In the genomic region with DNA sequence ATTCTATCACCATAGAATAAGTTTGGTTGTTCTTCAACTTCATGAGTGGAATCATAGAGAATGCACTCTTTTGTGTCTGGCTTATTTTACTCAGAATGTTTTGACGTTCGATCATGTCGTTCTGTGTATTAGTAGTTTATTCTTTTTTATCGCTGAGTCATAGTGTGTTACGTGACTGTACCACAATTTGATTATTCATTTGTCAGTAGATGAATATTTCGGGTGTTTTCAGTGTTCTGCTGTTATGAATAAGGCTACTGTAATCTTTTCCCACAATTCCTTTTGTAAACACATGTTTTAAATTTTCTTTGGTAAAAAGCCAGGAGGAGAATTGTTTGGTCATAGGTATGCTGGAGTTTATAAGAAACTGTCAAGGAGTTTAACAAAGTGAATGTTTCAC, we compare ENCODE assay signal across 28 cellular contexts.
DNase-seq lines count a peak whose midpoint lies in the region; FAIRE-seq and TF ChIP-seq lines count a peak whose summit lies in the region.
"Had no signal": no experiment of that assay in that cellular context is flagged by ENCODE, and none has a peak within 500 bp of the region (broad histone marks: within the 10 kb centered on the region; RNA-seq: fewer than 3 reads in every experiment).

No MANE protein-coding gene starts in this region.

- DNase-seq in HCEC 1CT (peak; percentile 3), astrocyte (ENCODE audit: low read depth) (peak; percentile 60), fibroblast of pulmonary artery (ENCODE audit: low read depth) (peak; percentile 13), progenitor cell of endocrine pancreas (ENCODE audit: low spot score, unreplicated experiment) (no peak), uterus (no peak)
- no peak for DNase-seq in stimulated activated CD4-positive, alpha-beta T cell treated with anti-CD3 and anti-CD28 coated beads, Interleukin-2, amount 100 ng/mL, for 48 hours
- DNase-seq: activated CD4-positive, alpha-beta T cell treated with anti-CD3 and anti-CD28 coated beads for 1 hour; activated naive CD4-positive, alpha-beta T cell treated with anti-CD3 and anti-CD28 coated beads, Interleukin-2, amount 10 ng/mL, durations not matched to agents 7 days and 5 days; activated T-cell treated with anti-CD3 and anti-CD28 coated beads, Interleukin-2, amount 50 U/mL, for 72 hours; CD4-positive, alpha-beta T cell; effector memory CD8-positive, alpha-beta T cell; heart left ventricle; HFFc6; NCI-H1105 treated with DMSO at 0.1 percent for 48 hours; NCI-H2029 treated with DMSO at 0.1 percent for 48 hours; NCI-H345; NCI-H82; SHP77 treated with DMSO at 0.1 percent for 48 hours; stimulated activated naive CD4-positive, alpha-beta T cell; T-cell; testis had no signal

- H4K20me1 ChIP-seq in astrocyte (ENCODE audit: insufficient read depth, low read length) = no peaks in the 10 kb centered on the region
- no peaks in the 10 kb centered on the region for H4K20me1 ChIP-seq in neural cell (ENCODE audit: insufficient read depth)

- H3K79me2 ChIP-seq in astrocyte (ENCODE audit: insufficient read depth, low read length) (no peaks in the 10 kb centered on the region), neural cell (replicated peaks; ENCODE audit: insufficient read depth, low read length) (no peaks in the 10 kb centered on the region)

- H3K4me1 Mint-ChIP-seq in astrocyte (ENCODE audit: low read depth, unreplicated experiment) (no peaks in the 10 kb centered on the region), progenitor cell of endocrine pancreas (ENCODE audit: low read depth) (no peaks in the 10 kb centered on the region)
- H3K4me1 Mint-ChIP-seq: activated naive CD4-positive, alpha-beta T cell treated with anti-CD3 and anti-CD28 coated beads, Interleukin-2, amount 10 ng/mL, durations not matched to agents 7 days and 5 days; neural progenitor cell; T-cell had no signal

- H3K27me3 ChIP-seq in astrocyte (ENCODE audit: insufficient read depth, low read length) (no peaks in the 10 kb centered on the region), neural cell (ENCODE audit: insufficient read depth, low read depth, low read length) (no peaks in the 10 kb centered on the region), uterus (no peaks in the 10 kb centered on the region)
- H3K27me3 ChIP-seq: ascending aorta, neural progenitor cell, testis, vagina had no signal

- TF ChIP-seq EP300 in neural cell (conservative IDR thresholded peaks at IDR 0.05; ENCODE audit: poor library complexity, severe bottlenecking) = no peak

- H3K9me2 ChIP-seq in neural cell (ENCODE audit: insufficient read depth, low read length) = no peaks in the 10 kb centered on the region

- TF ChIP-seq RAD21 in neural cell (conservative IDR thresholded peaks at IDR 0.05) = no peak

- H3K27ac Mint-ChIP-seq in astrocyte (ENCODE audit: unreplicated experiment) (no peak overlapping the region), progenitor cell of endocrine pancreas (no peak overlapping the region)
- H3K27ac Mint-ChIP-seq: activated naive CD4-positive, alpha-beta T cell treated with anti-CD3 and anti-CD28 coated beads, Interleukin-2, amount 10 ng/mL, durations not matched to agents 7 days and 5 days; activated T-cell treated with anti-CD3 and anti-CD28 coated beads, Interleukin-2, amount 50 U/mL, for 72 hours; CD4-positive, alpha-beta T cell; effector memory CD8-positive, alpha-beta T cell; HFFc6; neural progenitor cell; T-cell had no signal

- no peak for TF ChIP-seq CTCF in astrocyte (IDR thresholded peaks at IDR 0.05; ENCODE audit: insufficient read depth, low read depth, low read length)
- no peak for TF ChIP-seq CTCF in fibroblast of pulmonary artery (IDR thresholded peaks at IDR 0.05; ENCODE audit: low read length, missing control alignments)
- TF ChIP-seq CTCF in neural cell (IDR thresholded peaks at IDR 0.05; ENCODE audit: poor library complexity, severe bottlenecking) = no peak
- no peak for TF ChIP-seq CTCF in progenitor cell of endocrine pancreas (IDR thresholded peaks at IDR 0.05; ENCODE audit: unreplicated experiment)
- TF ChIP-seq CTCF in uterus (IDR thresholded peaks at IDR 0.05) = no peak

- no peak for TF ChIP-seq POLR2A in uterus (IDR thresholded peaks at IDR 0.05)

- H3K9me3 Mint-ChIP-seq in astrocyte (ENCODE audit: unreplicated experiment) = no peaks in the 10 kb centered on the region
- H3K9me3 Mint-ChIP-seq in progenitor cell of endocrine pancreas (ENCODE audit: low read depth) = no peaks in the 10 kb centered on the region
- H3K9me3 Mint-ChIP-seq: activated naive CD4-positive, alpha-beta T cell treated with anti-CD3 and anti-CD28 coated beads, Interleukin-2, amount 10 ng/mL, durations not matched to agents 7 days and 5 days; activated T-cell treated with anti-CD3 and anti-CD28 coated beads, Interleukin-2, amount 50 U/mL, for 72 hours; CD4-positive, alpha-beta T cell; effector memory CD8-positive, alpha-beta T cell; neural progenitor cell; T-cell had no signal

- H3K9me3 ChIP-seq in astrocyte (ENCODE audit: insufficient read depth, low read depth, low read length) (peaks cover 3% of the 10 kb centered on the region), neural cell (ENCODE audit: low read length) (no peaks in the 10 kb centered on the region), uterus (no peaks in the 10 kb centered on the region)
- H3K9me3 ChIP-seq: ascending aorta, heart left ventricle, testis, vagina had no signal

- intact Hi-C loops in uterus (cut with DNase I; ENCODE audit: low total_unique reads) = no loop called here

- H3K27me3 Mint-ChIP-seq in astrocyte (ENCODE audit: low read depth, unreplicated experiment) (peaks cover 33% of the 10 kb centered on the region), progenitor cell of endocrine pancreas (peaks cover 25% of the 10 kb centered on the region)

- no peak overlapping the region for H3K9ac ChIP-seq in astrocyte (ENCODE audit: low read length)
- no peak overlapping the region for H3K9ac ChIP-seq in neural cell (ENCODE audit: low read length)
- H3K9ac ChIP-seq: neural progenitor cell had no signal

- no peak for FAIRE-seq in astrocyte (lab: Jason Lieb, UNC)
- FAIRE-seq: GM12878, TTC549 had no signal

- H2AFZ ChIP-seq in astrocyte (ENCODE audit: low read depth, low read length) = no peak overlapping the region
- H2AFZ ChIP-seq in neural cell (ENCODE audit: low read depth, low read length) = no peak overlapping the region
- H2AFZ ChIP-seq: neural progenitor cell had no signal

- no peak overlapping the region for H3K4me3 Mint-ChIP-seq in astrocyte (ENCODE audit: unreplicated experiment)
- H3K4me3 Mint-ChIP-seq in progenitor cell of endocrine pancreas (ENCODE audit: low read depth) = no peak overlapping the region
- H3K4me3 Mint-ChIP-seq: activated naive CD4-positive, alpha-beta T cell treated with anti-CD3 and anti-CD28 coated beads, Interleukin-2, amount 10 ng/mL, durations not matched to agents 7 days and 5 days; activated T-cell treated with anti-CD3 and anti-CD28 coated beads, Interleukin-2, amount 50 U/mL, for 72 hours; CD4-positive, alpha-beta T cell; effector memory CD8-positive, alpha-beta T cell; HFFc6; neural progenitor cell; T-cell had no signal

- no peak overlapping the region for H3K27ac ChIP-seq in astrocyte (ENCODE audit: low read depth, low read length)
- peak overlapping the region; percentile 59 for H3K27ac ChIP-seq in neural cell (ENCODE audit: low read length)
- no peak overlapping the region for H3K27ac ChIP-seq in uterus
- H3K27ac ChIP-seq: ascending aorta, neural progenitor cell, testis, vagina had no signal

- no peak overlapping the region for H3K4me2 ChIP-seq in astrocyte (ENCODE audit: low read length)
- no peak overlapping the region for H3K4me2 ChIP-seq in neural cell (ENCODE audit: low read length)
- H3K4me2 ChIP-seq: neural progenitor cell, smooth muscle cell had no signal

- no peaks in the 10 kb centered on the region for H3F3A ChIP-seq in neural cell (ENCODE audit: insufficient read depth, low read length, poor library complexity, severe bottlenecking)

- no peaks in the 10 kb centered on the region for H3K36me3 Mint-ChIP-seq in astrocyte (ENCODE audit: low read depth, unreplicated experiment)
- H3K36me3 Mint-ChIP-seq in progenitor cell of endocrine pancreas (ENCODE audit: insufficient read depth) = no peaks in the 10 kb centered on the region
- H3K36me3 Mint-ChIP-seq: activated naive CD4-positive, alpha-beta T cell treated with anti-CD3 and anti-CD28 coated beads, Interleukin-2, amount 10 ng/mL, durations not matched to agents 7 days and 5 days; neural progenitor cell; T-cell had no signal

- H3K4me3 ChIP-seq in astrocyte (ENCODE audit: insufficient read depth, low read depth, low read length) = no peak overlapping the region
- H3K4me3 ChIP-seq in fibroblast of pulmonary artery (replicated peaks; ENCODE audit: low read depth, low read length) = no peak overlapping the region
- H3K4me3 ChIP-seq in neural cell (ENCODE audit: low read length) = peak overlapping the region; percentile 36
- H3K4me3 ChIP-seq in uterus = no peak overlapping the region
- H3K4me3 ChIP-seq: ascending aorta, GM12878, heart left ventricle, neural progenitor cell, smooth muscle cell, testis, vagina had no signal

- H3K4me1 ChIP-seq in astrocyte (ENCODE audit: insufficient read depth, low read length) = no peaks in the 10 kb centered on the region
- H3K4me1 ChIP-seq in uterus = no peaks in the 10 kb centered on the region
- H3K4me1 ChIP-seq: ascending aorta, heart left ventricle, neural progenitor cell, testis, vagina had no signal

- H3K36me3 ChIP-seq in astrocyte (ENCODE audit: insufficient read depth, low read length) (no peaks in the 10 kb centered on the region), neural cell (ENCODE audit: insufficient read depth, low read length) (no peaks in the 10 kb centered on the region), uterus (no peaks in the 10 kb centered on the region)
- H3K36me3 ChIP-seq: ascending aorta, heart left ventricle, neural progenitor cell, vagina had no signal

TF ChIP-seq in neural cell, 6 proteins besides CTCF, POLR2A, EP300 and RAD21 (continues in another document):
- TF ChIP-seq MXI1 (conservative IDR thresholded peaks at IDR 0.05; ENCODE audit: poor library complexity, severe bottlenecking) (no peak), EZH2 (IDR thresholded peaks at IDR 0.05; ENCODE audit: borderline replicate concordance, insufficient read depth, low read length, poor library complexity, severe bottlenecking) (no peak), TAF1 (IDR thresholded peaks at IDR 0.05; ENCODE audit: low read depth) (no peak)

Comparison
In these comparisons a context has a peak if more than half of its experiments do, and no peak if none do; other contexts are left out.
1. DNase-seq: peak in HCEC 1CT (single experiment), astrocyte (single experiment) and fibroblast of pulmonary artery (single experiment); none in progenitor cell of endocrine pancreas (single experiment), uterus (0 of 2) and stimulated activated CD4-positive, alpha-beta T cell treated with anti-CD3 and anti-CD28 coated beads, Interleukin-2, amount 100 ng/mL, for 48 hours (0 of 2).